ENCODE assay signal across 9 cellular contexts in the genomic region with DNA sequence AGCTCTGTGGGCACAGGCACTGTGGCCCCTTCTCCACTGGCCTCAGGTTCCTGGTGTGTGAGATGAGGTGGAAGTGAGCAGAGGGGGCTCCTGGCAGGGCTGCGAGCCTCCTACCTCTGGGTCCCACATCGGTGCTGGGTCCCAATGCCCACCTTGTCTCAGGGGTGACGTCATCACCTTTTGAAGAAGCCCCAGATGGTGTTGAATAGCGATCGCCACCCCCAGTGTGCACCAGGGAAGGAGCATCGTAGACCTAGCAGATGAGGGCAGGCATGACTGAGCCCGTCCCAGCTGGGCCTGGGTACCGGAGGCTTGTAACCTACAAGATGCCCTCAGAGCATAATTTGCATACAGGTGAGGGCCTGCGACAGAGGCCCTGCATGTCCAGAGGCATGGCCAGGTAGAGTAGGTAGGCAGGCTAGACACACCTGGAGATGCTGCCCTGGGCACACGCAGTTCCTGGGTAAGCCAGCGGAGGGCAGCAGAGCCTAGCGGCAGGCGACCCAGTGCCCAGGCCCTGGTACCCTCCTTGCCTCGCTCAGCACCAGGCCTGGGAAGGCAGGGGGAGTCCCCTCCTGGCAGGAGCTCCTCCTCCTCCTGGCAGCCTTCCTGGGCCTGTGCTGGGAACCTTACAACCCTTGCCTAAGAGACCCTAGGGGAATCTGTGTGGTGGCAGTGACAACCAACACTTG. TPM values are rescaled to one million over a fixed set of nuclear protein-coding genes. Genes with fewer than 3 reads are reported as not detected.
DNase-seq lines count a peak whose midpoint lies in the region; ATAC-seq and TF ChIP-seq lines count a peak whose summit lies in the region.
"Had no signal": no experiment of that assay in that cellular context is flagged by ENCODE, and none has a peak within 500 bp of the region (broad histone marks: within the 10 kb centered on the region; RNA-seq: fewer than 3 reads in every experiment).

No MANE protein-coding gene starts in this region.

- POLR2A ChIA-PET in activated naive CD8-positive, alpha-beta T cell treated with anti-CD3 and anti-CD28 coated beads, Interleukin-2, amount 10 ng/mL, durations not matched to agents 7 days and 5 days (lab: Charles Lee), result interaction anchor here (1.9 kb wide), 1 partner anchor 542 kb away, joined by 4 read pairs; no protein-coding TSS in a partner anchor

- no peak for TF ChIP-seq POLR2A in heart left ventricle (IDR thresholded peaks at IDR 0.05)

- no peaks in the 10 kb centered on the region for H3F3A ChIP-seq in SU-DHL-6 (ENCODE audit: insufficient read depth)

- WGBS in heart left ventricle, 4 donors, result 27 to 40% (median 30%) methylated on average over 10 to 14 of the region's 14 CpGs

- no peaks in the 10 kb centered on the region for H3K9me3 Mint-ChIP-seq in activated naive CD8-positive, alpha-beta T cell treated with anti-CD3 and anti-CD28 coated beads, Interleukin-2, amount 10 ng/mL, durations not matched to agents 7 days and 5 days

- H3K36me3 ChIP-seq in SU-DHL-6 (ENCODE audit: low read length) (no peaks in the 10 kb centered on the region), heart left ventricle (no peaks in the 10 kb centered on the region)
- H3K36me3 ChIP-seq: BLaER1 had no signal

- H2AFZ ChIP-seq in SU-DHL-6 (ENCODE audit: low read depth, low read length, severe bottlenecking), result no peak overlapping the region

- H3K4me3 ChIP-seq in SU-DHL-6 (ENCODE audit: insufficient read depth, low read length, poor library complexity, severe bottlenecking) (no peak overlapping the region), heart left ventricle (no peak overlapping the region)
- H3K4me3 ChIP-seq: BLaER1 had no signal

- no peaks in the 10 kb centered on the region for H4K20me1 ChIP-seq in SU-DHL-6 (ENCODE audit: low read depth, low read length)

- TF ChIP-seq CTCF in SU-DHL-6 (IDR thresholded peaks at IDR 0.05; ENCODE audit: insufficient read depth, low read length, poor library complexity, severe bottlenecking) (peak; percentile 88), heart left ventricle (IDR thresholded peaks at IDR 0.05) (peak; percentile 96 to 100 (median 100))

- intact Hi-C loops in heart left ventricle (cut with DNase I), result loop anchor here (1.0 to 10.0 kb wide), 10 partner anchors 194 to 572 kb away; a partner anchor contains a TSS

- no peaks in the 10 kb centered on the region for H3K27me3 ChIP-seq in SU-DHL-6 (ENCODE audit: low read length)
- no peaks in the 10 kb centered on the region for H3K27me3 ChIP-seq in heart left ventricle

- H3K27ac ChIP-seq in SU-DHL-6 (ENCODE audit: low read depth, low read length) (no peak overlapping the region), heart left ventricle (no peak overlapping the region)
- H3K27ac ChIP-seq: BLaER1 had no signal

- no peak overlapping the region for H3K27ac Mint-ChIP-seq in activated naive CD8-positive, alpha-beta T cell treated with anti-CD3 and anti-CD28 coated beads, Interleukin-2, amount 10 ng/mL, durations not matched to agents 7 days and 5 days

- no peak overlapping the region for H3K4me2 ChIP-seq in SU-DHL-6 (ENCODE audit: low read depth, low read length, poor library complexity, severe bottlenecking)
- H3K4me2 ChIP-seq: BLaER1 had no signal

- peak; percentile 74 for ATAC-seq in activated naive CD8-positive, alpha-beta T cell treated with anti-CD3 and anti-CD28 coated beads, Interleukin-2, amount 10 ng/mL, durations not matched to agents 7 days and 5 days (ENCODE audit: low read depth)
- ATAC-seq in heart left ventricle, result peak; percentile 72 to 86 (median 83)
- no peak for ATAC-seq in GM18870 (IDR thresholded peaks at IDR 0.05; ENCODE audit: unreplicated experiment)

- DNase-seq in NCI-H446 (lab: John Stamatoyannopoulos, UW), result peak; percentile 19 to 61
- no peak for DNase-seq in NCI-H446 treated with DMSO at 0.1 percent for 48 hours (lab: John Stamatoyannopoulos, UW)
- peak; percentile 68 for DNase-seq in LHCN-M2 (ENCODE audit: low read depth)
- peak; percentile 84 for DNase-seq in activated naive CD8-positive, alpha-beta T cell treated with anti-CD3 and anti-CD28 coated beads, Interleukin-2, amount 10 ng/mL, durations not matched to agents 7 days and 5 days
- peak; percentile 64 to 85 (median 81) for DNase-seq in heart left ventricle
- peak; percentile 61 for DNase-seq in putamen (ENCODE audit: low spot score)

- no peaks in the 10 kb centered on the region for H3K79me2 ChIP-seq in SU-DHL-6 (ENCODE audit: insufficient read depth, low read length)

- H3K4me1 ChIP-seq in heart left ventricle, result peaks cover 0 to 20% (median 9%) of the 10 kb centered on the region in 12 donors

- H3K9me3 ChIP-seq in SU-DHL-6 (ENCODE audit: insufficient read depth, low read length), result no peaks in the 10 kb centered on the region
- H3K9me3 ChIP-seq in heart left ventricle, result no peaks in the 10 kb centered on the region
- H3K9me3 ChIP-seq: BLaER1 had no signal

- peaks cover 7% of the 10 kb centered on the region for H3K4me1 Mint-ChIP-seq in activated naive CD8-positive, alpha-beta T cell treated with anti-CD3 and anti-CD28 coated beads, Interleukin-2, amount 10 ng/mL, durations not matched to agents 7 days and 5 days

- H3K36me3 Mint-ChIP-seq in activated naive CD8-positive, alpha-beta T cell treated with anti-CD3 and anti-CD28 coated beads, Interleukin-2, amount 10 ng/mL, durations not matched to agents 7 days and 5 days, result no peaks in the 10 kb centered on the region

- H3K4me3 Mint-ChIP-seq in activated naive CD8-positive, alpha-beta T cell treated with anti-CD3 and anti-CD28 coated beads, Interleukin-2, amount 10 ng/mL, durations not matched to agents 7 days and 5 days, result no peak overlapping the region

- H3K9me2 ChIP-seq in SU-DHL-6 (replicated peaks; ENCODE audit: insufficient read depth, low read length), result no peaks in the 10 kb centered on the region

- peaks cover 2% of the 10 kb centered on the region for H3K27me3 Mint-ChIP-seq in activated naive CD8-positive, alpha-beta T cell treated with anti-CD3 and anti-CD28 coated beads, Interleukin-2, amount 10 ng/mL, durations not matched to agents 7 days and 5 days

- H3K9ac ChIP-seq in SU-DHL-6 (ENCODE audit: low read length), result no peak overlapping the region
- H3K9ac ChIP-seq: BLaER1 had no signal

RNA-seq across cellular contexts. Expression of a gene that starts 52.5 kb away (rescaled TPM):
- total RNA-seq in LHCN-M2 (2014; rRNA removed) (7.1 and 10.1 TPM in 2 replicates), heart left ventricle (10 to 100 TPM in 3 of 9 donors, 1 to 10 TPM in 6; 4.1 to 17.6 (median 7.5) TPM)
- 4.2 TPM for polyA plus RNA-seq in LHCN-M2 (2012)
- total RNA-seq in activated naive CD8-positive, alpha-beta T cell treated with anti-CD3 and anti-CD28 coated beads, Interleukin-2, amount 10 ng/mL, durations not matched to agents 7 days and 5 days, result 10 to 100 TPM; 21.4 to 22.1 TPM
- polyA plus RNA-seq in heart left ventricle, result 10 to 100 TPM in 1 of 2 donors, 1 to 10 TPM in 1; 4.8 to 11.1 TPM

RNA-seq across cellular contexts. Expression of a gene that starts 54.5 kb away (rescaled TPM):
- total RNA-seq in LHCN-M2 (2014; rRNA removed), result not detected in 2 replicates
- not detected for polyA plus RNA-seq in LHCN-M2 (2012)
- total RNA-seq in activated naive CD8-positive, alpha-beta T cell treated with anti-CD3 and anti-CD28 coated beads, Interleukin-2, amount 10 ng/mL, durations not matched to agents 7 days and 5 days, result under 1 TPM; 0.25 to 0.31 TPM
- total RNA-seq in heart left ventricle, result under 1 TPM in 8 of 9 donors, not detected in 1; 0.08 to 0.35 (median 0.15) TPM
- polyA plus RNA-seq in heart left ventricle, result under 1 TPM; 0.08 to 0.15 TPM
